10 cellular contexts compared by ENCODE assay signal in genomic region chr1:16863024-16863423, GRCh38. TPM values are rescaled to one million over a fixed set of nuclear protein-coding genes. Genes with fewer than 3 reads are reported as not detected.
DNase-seq lines count a peak whose midpoint lies in the region; ATAC-seq, FAIRE-seq and TF ChIP-seq lines count a peak whose summit lies in the region.
"Not testable (repeated sequence)": the region's sequence is repeated elsewhere in the genome, so short reads cannot be mapped to it uniquely, and the experiment has no call there.
"Had no signal": no experiment of that assay in that cellular context is flagged by ENCODE, and none has a peak within 500 bp of the region (broad histone marks: within the 10 kb centered on the region; RNA-seq: fewer than 3 reads in every experiment).

No MANE protein-coding gene starts in this region.

- H3K9me3 Mint-ChIP-seq in activated CD8-positive, alpha-beta T cell treated with anti-CD3 and anti-CD28 coated beads for 36 hours; effector memory CD8-positive, alpha-beta T cell; stimulated activated naive CD8-positive, alpha-beta T cell treated with anti-CD3 and anti-CD28 coated beads, Interleukin-15, amount 100 ng/mL, for 72 hours: not testable (repeated sequence)

- H3K36me3 Mint-ChIP-seq in activated CD8-positive, alpha-beta T cell treated with anti-CD3 and anti-CD28 coated beads for 36 hours (ENCODE audit: low read depth); effector memory CD8-positive, alpha-beta T cell (ENCODE audit: insufficient read depth): not testable (repeated sequence)

- TF ChIP-seq CTCF in activated CD8-positive, alpha-beta T cell treated with anti-CD3 and anti-CD28 coated beads for 36 hours (IDR thresholded peaks at IDR 0.05), result not testable (repeated sequence)

- ATAC-seq in GM19438 (IDR thresholded peaks at IDR 0.05; ENCODE audit: low read depth, unreplicated experiment) (peak; percentile 60), HG02759 (IDR thresholded peaks at IDR 0.05; ENCODE audit: unreplicated experiment) (peak; percentile 49), HG03103 (IDR thresholded peaks at IDR 0.05; ENCODE audit: low read depth, unreplicated experiment) (peak; percentile 71), HG03575 (IDR thresholded peaks at IDR 0.05; ENCODE audit: extremely low read depth, insufficient number of reproducible peaks, low FRiP score, unreplicated experiment) (peak; percentile 56)
- peak; percentile 42 for ATAC-seq in activated CD8-positive, alpha-beta T cell treated with anti-CD3 and anti-CD28 coated beads for 36 hours
- ATAC-seq in effector memory CD8-positive, alpha-beta T cell (replicated peaks), result peak; percentile 80
- ATAC-seq in stimulated activated naive CD8-positive, alpha-beta T cell treated with anti-CD3 and anti-CD28 coated beads, Interleukin-15, amount 100 ng/mL, for 72 hours, result peak; percentile 93

- POLR2A ChIA-PET in activated CD8-positive, alpha-beta T cell treated with anti-CD3 and anti-CD28 coated beads for 36 hours (lab: Charles Lee), result not testable (repeated sequence)

- TF ChIP-seq POLR2A in GM12891 (IDR thresholded peaks at IDR 0.05; ENCODE audit: low read depth, low read length), result not testable (repeated sequence)

- H3K4me1 Mint-ChIP-seq in activated CD8-positive, alpha-beta T cell treated with anti-CD3 and anti-CD28 coated beads for 36 hours (ENCODE audit: low read depth); effector memory CD8-positive, alpha-beta T cell (ENCODE audit: low read depth in 2 of 2); stimulated activated naive CD8-positive, alpha-beta T cell treated with anti-CD3 and anti-CD28 coated beads, Interleukin-15, amount 100 ng/mL, for 72 hours: not testable (repeated sequence)

- intact Hi-C loops in activated CD8-positive, alpha-beta T cell treated with anti-CD3 and anti-CD28 coated beads for 36 hours (cut with micrococcal nuclease), result not testable (repeated sequence)

- CTCF ChIA-PET in activated CD8-positive, alpha-beta T cell treated with anti-CD3 and anti-CD28 coated beads for 36 hours (lab: Charles Lee), result not testable (repeated sequence)

- not testable (repeated sequence) for H3K27me3 Mint-ChIP-seq in activated CD8-positive, alpha-beta T cell treated with anti-CD3 and anti-CD28 coated beads for 36 hours; effector memory CD8-positive, alpha-beta T cell; stimulated activated naive CD8-positive, alpha-beta T cell treated with anti-CD3 and anti-CD28 coated beads, Interleukin-15, amount 100 ng/mL, for 72 hours

- not testable (repeated sequence) for DNase-seq in GM12891 (ENCODE audit: insufficient read length, low spot score); activated CD8-positive, alpha-beta T cell treated with anti-CD3 and anti-CD28 coated beads for 36 hours; effector memory CD8-positive, alpha-beta T cell; stimulated activated naive CD8-positive, alpha-beta T cell treated with anti-CD3 and anti-CD28 coated beads, Interleukin-15, amount 100 ng/mL, for 72 hours

- FAIRE-seq in GM12891 (lab: Jason Lieb, UNC), result peak; percentile 88

- H3K27ac Mint-ChIP-seq in activated CD8-positive, alpha-beta T cell treated with anti-CD3 and anti-CD28 coated beads for 36 hours; effector memory CD8-positive, alpha-beta T cell; stimulated activated naive CD8-positive, alpha-beta T cell treated with anti-CD3 and anti-CD28 coated beads, Interleukin-15, amount 100 ng/mL, for 72 hours: not testable (repeated sequence)

- H3K4me3 Mint-ChIP-seq in activated CD8-positive, alpha-beta T cell treated with anti-CD3 and anti-CD28 coated beads for 36 hours; stimulated activated naive CD8-positive, alpha-beta T cell treated with anti-CD3 and anti-CD28 coated beads, Interleukin-15, amount 100 ng/mL, for 72 hours: not testable (repeated sequence)
- H3K4me3 Mint-ChIP-seq in effector memory CD8-positive, alpha-beta T cell, result peak overlapping the region in 1 of 2 donors; percentile 9

RNA-seq across cellular contexts. Expression of gene RNU1-2, which starts 32.8 kb away (rescaled TPM):
- polyA plus RNA-seq in GM12891 (2012; ENCODE audit: low read depth, missing spikeins), result 40.8 TPM
- 1,000 to 10,000 TPM in 1 of 2 experiments, 100 to 1,000 TPM in 1; 820 to 1,043 TPM for total RNA-seq in activated CD8-positive, alpha-beta T cell treated with anti-CD3 and anti-CD28 coated beads for 36 hours
- total RNA-seq: H4 had no signal
- polyA plus RNA-seq: SK-N-SH had no signal

RNA-seq across cellular contexts. Expression of gene CROCC, which starts 58.7 kb away (rescaled TPM):
- 2.3 TPM for polyA plus RNA-seq in GM12891 (2012; ENCODE audit: low read depth, missing spikeins)
- total RNA-seq in activated CD8-positive, alpha-beta T cell treated with anti-CD3 and anti-CD28 coated beads for 36 hours, result 10 to 100 TPM; 27.7 to 28.5 TPM

Comparison
In these comparisons a context has a peak if more than half of its experiments do, and no peak if none do; other contexts are left out.
1. ATAC-seq: peak in every context shown above with its lines; median percentile 93 in stimulated activated naive CD8-positive, alpha-beta T cell treated with anti-CD3 and anti-CD28 coated beads, Interleukin-15, amount 100 ng/mL, for 72 hours; 80 in effector memory CD8-positive, alpha-beta T cell; 71 in HG03103; 60 in GM19438; 56 in HG03575; 49 in HG02759; 42 in activated CD8-positive, alpha-beta T cell treated with anti-CD3 and anti-CD28 coated beads for 36 hours.